In the genomic region with DNA sequence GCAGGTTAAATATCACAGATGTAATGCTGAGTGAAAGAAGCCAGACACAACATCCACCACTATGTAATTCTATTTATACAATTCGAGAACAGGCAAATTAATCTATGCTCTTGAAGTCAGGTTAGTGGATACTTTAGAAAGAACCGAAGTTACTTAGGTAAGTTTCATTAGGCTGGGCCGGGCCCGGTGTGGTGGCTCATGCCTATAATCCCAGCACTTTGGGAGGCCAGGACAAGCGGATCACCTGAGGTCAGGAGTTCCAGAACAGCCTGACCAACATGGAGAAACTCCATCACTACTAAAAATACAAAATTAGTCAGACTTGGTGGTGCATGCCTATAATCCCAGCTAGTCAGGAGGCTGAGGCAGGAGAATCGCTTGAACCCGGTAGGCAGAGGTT, we compare ENCODE assay signal across 8 cellular contexts.
"Had no signal": no experiment of that assay in that cellular context is flagged by ENCODE, and none has a peak within 500 bp of the region (broad histone marks: within the 10 kb centered on the region; RNA-seq: fewer than 3 reads in every experiment).

No MANE protein-coding gene starts in this region.

- ATAC-seq: GM12878 had no signal

- DNase-seq: GDM1, GF-D8 had no signal

- FAIRE-seq: G401.6, GM12878, GM12891, GM12892, GM18507, GM19239 had no signal
